ENCODE assay signal across 15 cellular contexts in genomic region chr7:26233902-26234511, GRCh38. TPM values are rescaled to one million over a fixed set of nuclear protein-coding genes. Genes with fewer than 3 reads are reported as not detected.
"Had no signal": no experiment of that assay in that cellular context is flagged by ENCODE, and none has a peak within 500 bp of the region (broad histone marks: within the 10 kb centered on the region; RNA-seq: fewer than 3 reads in every experiment).

No MANE protein-coding gene starts in this region.

- H3K4me1 ChIP-seq: gastroesophageal sphincter, sigmoid colon, tibial nerve had no signal

- DNase-seq: activated CD4-positive, alpha-beta T cell treated with anti-CD3 and anti-CD28 coated beads, Interleukin-2, amount 10 ng/mL, durations not matched to agents 24 days and 14 days; activated naive CD4-positive, alpha-beta T cell treated with anti-CD3 and anti-CD28 coated beads for 36 hours; activated T-cell treated with anti-CD3 and anti-CD28 coated beads for 4 hours; effector CD4-positive, alpha-beta T cell; hippocampal formation; mesendoderm; nephron progenitor cell; sigmoid colon; stimulated activated CD4-positive, alpha-beta T cell treated with anti-CD3 and anti-CD28 coated beads, Interleukin-2, amount 100 ng/mL, for 24 hours; stimulated activated naive B cell treated with anti-CD40 and anti-IgM and Interleukin-4, amounts not matched to agents 10 μg/mL and 1 μg/mL and 100 μg/mL, for 72 hours had no signal

- H3K9me3 ChIP-seq: gastroesophageal sphincter, sigmoid colon, tibial nerve had no signal

- H3K36me3 ChIP-seq: gastroesophageal sphincter, sigmoid colon, tibial nerve had no signal

- H3K4me3 ChIP-seq: gastroesophageal sphincter, sigmoid colon, tibial nerve had no signal

- ATAC-seq: activated T-helper 17 cell treated with anti-CD3 and anti-CD28 coated beads, Interleukin-2, amount 50 U/mL, for 72 hours; gastroesophageal sphincter; stimulated activated naive B cell treated with anti-CD40 and anti-IgM and Interleukin-4, amounts not matched to agents 10 μg/mL and 1 μg/mL and 100 μg/mL, for 72 hours; WTC11 had no signal

- H3K27me3 ChIP-seq: sigmoid colon, tibial nerve had no signal

- H3K27ac ChIP-seq: gastroesophageal sphincter, sigmoid colon, tibial nerve had no signal

RNA-seq across cellular contexts. Expression of gene SNX10, which starts 57.7 kb away (rescaled TPM):
- total RNA-seq: osteocyte had no signal
